ENCODE assay signal across 23 cellular contexts in genomic region chr9:125991886-125992529, GRCh38.
DNase-seq lines count a peak whose midpoint lies in the region; ATAC-seq and TF ChIP-seq lines count a peak whose summit lies in the region.
"Had no signal": no experiment of that assay in that cellular context is flagged by ENCODE, and none has a peak within 500 bp of the region (broad histone marks: within the 10 kb centered on the region; RNA-seq: fewer than 3 reads in every experiment).

No MANE protein-coding gene starts in this region.

- no peak overlapping the region for H3K27ac ChIP-seq in osteoblast (ENCODE audit: low read depth, low read length)
- H3K27ac ChIP-seq: 22Rv1, GM23248 had no signal

- H4K20me1 ChIP-seq in osteoblast (ENCODE audit: insufficient read depth, low read length) = no peaks in the 10 kb centered on the region

- H3K79me2 ChIP-seq in osteoblast (ENCODE audit: insufficient read depth, low read length) = no peaks in the 10 kb centered on the region

- H3K27ac Mint-ChIP-seq in natural killer cell treated with Interleukin-12 subunit alpha and Interleukin-12 subunit beta and Interleukin-15 and Interleukin-18, amount 100 ng/mL, for 72 hours = no peak overlapping the region
- H3K27ac Mint-ChIP-seq in natural killer cell = no peak overlapping the region
- H3K27ac Mint-ChIP-seq: B cell; CD4-positive, alpha-beta memory T cell had no signal

- no peaks in the 10 kb centered on the region for H3K9me3 Mint-ChIP-seq in natural killer cell treated with Interleukin-12 subunit alpha and Interleukin-12 subunit beta and Interleukin-15 and Interleukin-18, amount 100 ng/mL, for 72 hours
- H3K9me3 Mint-ChIP-seq in natural killer cell = no peaks in the 10 kb centered on the region
- H3K9me3 Mint-ChIP-seq: CD4-positive, alpha-beta memory T cell had no signal

- no peak for ATAC-seq in natural killer cell treated with Interleukin-12 subunit alpha and Interleukin-12 subunit beta and Interleukin-15 and Interleukin-18, amount 100 ng/mL, for 72 hours
- ATAC-seq in natural killer cell = no peak
- ATAC-seq in activated CD4-positive, CD25-positive, alpha-beta regulatory T cell treated with anti-CD3 and anti-CD28 coated beads, Interleukin-2, amount 50 U/mL, for 24 hours = no peak
- ATAC-seq: HCT116, PC-3 had no signal

- TF ChIP-seq CTCF in natural killer cell (IDR thresholded peaks at IDR 0.05) (no peak), osteoblast (IDR thresholded peaks at IDR 0.05; ENCODE audit: extremely low read depth, low read depth, low read length) (no peak)

- no peaks in the 10 kb centered on the region for H3K36me3 ChIP-seq in osteoblast (ENCODE audit: insufficient read depth, low read length)

- H3K4me2 ChIP-seq in osteoblast (ENCODE audit: insufficient read depth, low read length) = no peak overlapping the region

- no peaks in the 10 kb centered on the region for H3K27me3 Mint-ChIP-seq in natural killer cell treated with Interleukin-12 subunit alpha and Interleukin-12 subunit beta and Interleukin-15 and Interleukin-18, amount 100 ng/mL, for 72 hours
- no peaks in the 10 kb centered on the region for H3K27me3 Mint-ChIP-seq in natural killer cell (ENCODE audit: low read depth in 2 of 2)

- H3K4me3 Mint-ChIP-seq in natural killer cell treated with Interleukin-12 subunit alpha and Interleukin-12 subunit beta and Interleukin-15 and Interleukin-18, amount 100 ng/mL, for 72 hours = no peak overlapping the region
- H3K4me3 Mint-ChIP-seq in natural killer cell = no peak overlapping the region
- H3K4me3 Mint-ChIP-seq: B cell; CD4-positive, alpha-beta memory T cell had no signal

- H3K27me3 ChIP-seq in osteoblast (ENCODE audit: insufficient read depth, low read length) = peaks cover 6% of the 10 kb centered on the region

- no peaks in the 10 kb centered on the region for H3K4me1 ChIP-seq in osteoblast (ENCODE audit: insufficient read depth, low read length)

- no peak overlapping the region for H3K4me3 ChIP-seq in osteoblast (ENCODE audit: insufficient read depth, low read length)
- H3K4me3 ChIP-seq: GM23248 had no signal

- no peaks in the 10 kb centered on the region for H3K36me3 Mint-ChIP-seq in natural killer cell treated with Interleukin-12 subunit alpha and Interleukin-12 subunit beta and Interleukin-15 and Interleukin-18, amount 100 ng/mL, for 72 hours
- H3K36me3 Mint-ChIP-seq in natural killer cell = no peaks in the 10 kb centered on the region
- H3K36me3 Mint-ChIP-seq: CD4-positive, alpha-beta memory T cell had no signal

- no peak overlapping the region for H2AFZ ChIP-seq in osteoblast (ENCODE audit: low read length)
- H2AFZ ChIP-seq: GM23248 had no signal

- no peaks in the 10 kb centered on the region for H3K4me1 Mint-ChIP-seq in natural killer cell treated with Interleukin-12 subunit alpha and Interleukin-12 subunit beta and Interleukin-15 and Interleukin-18, amount 100 ng/mL, for 72 hours (ENCODE audit: low read depth in 2 of 2)
- H3K4me1 Mint-ChIP-seq in natural killer cell = no peaks in the 10 kb centered on the region
- H3K4me1 Mint-ChIP-seq: B cell; CD4-positive, alpha-beta memory T cell had no signal

- no peaks in the 10 kb centered on the region for H3K9me3 ChIP-seq in osteoblast (ENCODE audit: low read depth, low read length)

- intact Hi-C loops in natural killer cell (cut with micrococcal nuclease) = no loop called here

- DNase-seq in activated T-cell treated with anti-CD3 and anti-CD28 coated beads, Interleukin-2, amount 50 U/mL, for 1 hour = peak; percentile 2
- DNase-seq in activated T-cell treated with anti-CD3 and anti-CD28 coated beads, Interleukin-2, amount 50 U/mL, for 48 hours = no peak
- peak; percentile 31 for DNase-seq in natural killer cell treated with Interleukin-12 subunit alpha and Interleukin-12 subunit beta and Interleukin-15 and Interleukin-18, amount 100 ng/mL, for 72 hours (ENCODE audit: low spot score)
- DNase-seq in natural killer cell = no peak
- peak; percentile 42 for DNase-seq in osteoblast (ENCODE audit: insufficient read length, low spot score, missing footprints)
- no peak for DNase-seq in mucosa of gallbladder (ENCODE audit: low spot score)
- no peak for DNase-seq in activated gamma-delta T cell (lab: John Stamatoyannopoulos, UW)
- DNase-seq: Calu3; CD4-positive, alpha-beta memory T cell; DMS53; GM23248; MM.1S; NCI-H1092; NCI-H146; NCI-H2029 treated with DMSO at 0.1 percent for 48 hours; NCI-H2171; NCI-H526; PC-3; RPMI8226 had no signal

Comparison
In these comparisons a context has a peak if more than half of its experiments do, and no peak if none do; other contexts are left out.
1. DNase-seq: peak in activated T-cell treated with anti-CD3 and anti-CD28 coated beads, Interleukin-2, amount 50 U/mL, for 1 hour (single experiment), natural killer cell treated with Interleukin-12 subunit alpha and Interleukin-12 subunit beta and Interleukin-15 and Interleukin-18, amount 100 ng/mL, for 72 hours (single experiment) and osteoblast (single experiment); none in activated T-cell treated with anti-CD3 and anti-CD28 coated beads, Interleukin-2, amount 50 U/mL, for 48 hours (0 of 2), natural killer cell (single experiment), mucosa of gallbladder (single experiment) and activated gamma-delta T cell (single experiment).